ENCODE assay signal across 10 cellular contexts in genomic region chr9:123724211-123724831, GRCh38.
DNase-seq lines count a peak whose midpoint lies in the region; ATAC-seq and TF ChIP-seq lines count a peak whose summit lies in the region.
"Had no signal": no experiment of that assay in that cellular context is flagged by ENCODE, and none has a peak within 500 bp of the region (broad histone marks: within the 10 kb centered on the region; RNA-seq: fewer than 3 reads in every experiment).

No MANE protein-coding gene starts in this region.

- no peak overlapping the region for H3K9ac ChIP-seq in MM.1S (ENCODE audit: low read length)

- POLR2A ChIA-PET in activated CD4-positive, alpha-beta T cell treated with anti-CD3 and anti-CD28 coated beads for 36 hours (lab: Charles Lee) = no interaction called here

- H4K20me1 ChIP-seq in MM.1S (ENCODE audit: insufficient read depth, low read length) = no peaks in the 10 kb centered on the region

- no peaks in the 10 kb centered on the region for H3K9me2 ChIP-seq in MM.1S (replicated peaks; ENCODE audit: insufficient read depth, low read length)

- DNase-seq in Daoy (ENCODE audit: low read depth) (peak; percentile 15), MM.1S (peak; percentile 26), dorsolateral prefrontal cortex (peak in 5 of 10 donors; percentile 10 to 53 (median 41)), mucosa of gallbladder (ENCODE audit: low spot score) (peak; percentile 30), activated T-cell treated with anti-CD3 and anti-CD28 coated beads for 4 hours (no peak)
- DNase-seq in activated CD4-positive, alpha-beta T cell treated with anti-CD3 and anti-CD28 coated beads for 36 hours = no peak
- DNase-seq in effector memory CD8-positive, alpha-beta T cell = no peak
- DNase-seq: activated CD4-positive, alpha-beta T cell treated with anti-CD3 and anti-CD28 coated beads, Interleukin-2, amount 10 ng/mL, durations not matched to agents 7 days and 5 days; NCI-H774; stimulated activated CD4-positive, alpha-beta T cell treated with anti-CD3 and anti-CD28 coated beads, Interleukin-4, amount 100 ng/mL, for 4 hours had no signal

- no peaks in the 10 kb centered on the region for H3K4me1 ChIP-seq in MM.1S (ENCODE audit: low read length)

- H3K9me3 ChIP-seq in MM.1S (replicated peaks; ENCODE audit: insufficient read depth, low read length) = no peaks in the 10 kb centered on the region

- H3K27me3 Mint-ChIP-seq in activated CD4-positive, alpha-beta T cell treated with anti-CD3 and anti-CD28 coated beads for 36 hours = no peaks in the 10 kb centered on the region
- no peaks in the 10 kb centered on the region for H3K27me3 Mint-ChIP-seq in effector memory CD8-positive, alpha-beta T cell
- H3K27me3 Mint-ChIP-seq: activated CD4-positive, alpha-beta T cell treated with anti-CD3 and anti-CD28 coated beads, Interleukin-2, amount 10 ng/mL, durations not matched to agents 7 days and 5 days had no signal

- no peak overlapping the region for H3K27ac ChIP-seq in MM.1S (ENCODE audit: low read length)
- peak overlapping the region in 20 of 59 donors; percentile 1 to 69 (median 28) for H3K27ac ChIP-seq in dorsolateral prefrontal cortex

- H3K4me2 ChIP-seq in MM.1S (ENCODE audit: low read depth, low read length) = no peak overlapping the region

- peaks cover 16% of the 10 kb centered on the region for H3K9me3 Mint-ChIP-seq in activated CD4-positive, alpha-beta T cell treated with anti-CD3 and anti-CD28 coated beads for 36 hours (ENCODE audit: low read depth)
- no peaks in the 10 kb centered on the region for H3K9me3 Mint-ChIP-seq in effector memory CD8-positive, alpha-beta T cell

- no peak overlapping the region for H2AFZ ChIP-seq in MM.1S (ENCODE audit: low read length)

- no peaks in the 10 kb centered on the region for H3K79me2 ChIP-seq in MM.1S (ENCODE audit: low read length)

- H3K4me3 Mint-ChIP-seq in activated CD4-positive, alpha-beta T cell treated with anti-CD3 and anti-CD28 coated beads for 36 hours = no peak overlapping the region
- no peak overlapping the region for H3K4me3 Mint-ChIP-seq in effector memory CD8-positive, alpha-beta T cell
- H3K4me3 Mint-ChIP-seq: activated CD4-positive, alpha-beta T cell treated with anti-CD3 and anti-CD28 coated beads, Interleukin-2, amount 10 ng/mL, durations not matched to agents 7 days and 5 days had no signal

- peaks cover 40% of the 10 kb centered on the region for H3K36me3 Mint-ChIP-seq in activated CD4-positive, alpha-beta T cell treated with anti-CD3 and anti-CD28 coated beads for 36 hours (ENCODE audit: low read depth)
- H3K36me3 Mint-ChIP-seq in effector memory CD8-positive, alpha-beta T cell (ENCODE audit: insufficient read depth) = no peaks in the 10 kb centered on the region

- no peak overlapping the region for H3K27ac Mint-ChIP-seq in activated CD4-positive, alpha-beta T cell treated with anti-CD3 and anti-CD28 coated beads for 36 hours
- no peak overlapping the region for H3K27ac Mint-ChIP-seq in effector memory CD8-positive, alpha-beta T cell
- H3K27ac Mint-ChIP-seq: activated CD4-positive, alpha-beta T cell treated with anti-CD3 and anti-CD28 coated beads, Interleukin-2, amount 10 ng/mL, durations not matched to agents 7 days and 5 days had no signal

- CTCF ChIA-PET in activated CD4-positive, alpha-beta T cell treated with anti-CD3 and anti-CD28 coated beads for 36 hours (lab: Charles Lee) = interaction anchor here (1.1 kb wide), 1 partner anchor 12 kb away, joined by 3 read pairs; no protein-coding TSS in a partner anchor

- H3K4me3 ChIP-seq in MM.1S (ENCODE audit: low read length) (no peak overlapping the region), dorsolateral prefrontal cortex (no peak overlapping the region)

- TF ChIP-seq CTCF in MM.1S (IDR thresholded peaks at IDR 0.05; ENCODE audit: low read length) = peak; percentile 15; the same call in 1 of the 2 replicates
- TF ChIP-seq CTCF in dorsolateral prefrontal cortex (IDR thresholded peaks at IDR 0.05 in 54 of 56, conservative IDR thresholded peaks at IDR 0.05 in 2 of 56; ENCODE audit: low read depth in 1 of 56, partially characterized antibody in 56 of 56) = peak in 49 of 56 donors; percentile 20 to 70 (median 45)

- H3K36me3 ChIP-seq in MM.1S (replicated peaks; ENCODE audit: insufficient read depth, low read length) = no peaks in the 10 kb centered on the region

- H3K4me1 Mint-ChIP-seq in activated CD4-positive, alpha-beta T cell treated with anti-CD3 and anti-CD28 coated beads for 36 hours = no peaks in the 10 kb centered on the region
- peaks cover 3 to 5% of the 10 kb centered on the region in 2 donors for H3K4me1 Mint-ChIP-seq in effector memory CD8-positive, alpha-beta T cell (ENCODE audit: low read depth in 2 of 2)
- H3K4me1 Mint-ChIP-seq: activated CD4-positive, alpha-beta T cell treated with anti-CD3 and anti-CD28 coated beads, Interleukin-2, amount 10 ng/mL, durations not matched to agents 7 days and 5 days had no signal

- H3F3A ChIP-seq in MM.1S (ENCODE audit: insufficient read depth, low read length) = no peaks in the 10 kb centered on the region

- H3K27me3 ChIP-seq in MM.1S (replicated peaks; ENCODE audit: insufficient read depth, low read length) = no peaks in the 10 kb centered on the region
- no peaks in the 10 kb centered on the region for H3K27me3 ChIP-seq in dorsolateral prefrontal cortex

- ATAC-seq in activated CD4-positive, alpha-beta T cell treated with anti-CD3 and anti-CD28 coated beads for 36 hours = no peak
- ATAC-seq in effector memory CD8-positive, alpha-beta T cell (replicated peaks) = no peak

- intact Hi-C loops in dorsolateral prefrontal cortex (cut with DNase I) = loop anchor here in 1 of 2 donors (10.0 kb wide), 2 partner anchors 180 to 320 kb away; no protein-coding TSS in a partner anchor
- intact Hi-C loops in activated CD4-positive, alpha-beta T cell treated with anti-CD3 and anti-CD28 coated beads for 36 hours (cut with DNase I, micrococcal nuclease) = no loop called here

Comparison
In these comparisons a context has a peak if more than half of its experiments do, and no peak if none do; other contexts are left out.
1. DNase-seq: peak in Daoy (single experiment), MM.1S (single experiment) and mucosa of gallbladder (single experiment); none in activated CD4-positive, alpha-beta T cell treated with anti-CD3 and anti-CD28 coated beads for 36 hours (single experiment), activated T-cell treated with anti-CD3 and anti-CD28 coated beads for 4 hours (single experiment) and effector memory CD8-positive, alpha-beta T cell (0 of 3).